In the genomic region with DNA sequence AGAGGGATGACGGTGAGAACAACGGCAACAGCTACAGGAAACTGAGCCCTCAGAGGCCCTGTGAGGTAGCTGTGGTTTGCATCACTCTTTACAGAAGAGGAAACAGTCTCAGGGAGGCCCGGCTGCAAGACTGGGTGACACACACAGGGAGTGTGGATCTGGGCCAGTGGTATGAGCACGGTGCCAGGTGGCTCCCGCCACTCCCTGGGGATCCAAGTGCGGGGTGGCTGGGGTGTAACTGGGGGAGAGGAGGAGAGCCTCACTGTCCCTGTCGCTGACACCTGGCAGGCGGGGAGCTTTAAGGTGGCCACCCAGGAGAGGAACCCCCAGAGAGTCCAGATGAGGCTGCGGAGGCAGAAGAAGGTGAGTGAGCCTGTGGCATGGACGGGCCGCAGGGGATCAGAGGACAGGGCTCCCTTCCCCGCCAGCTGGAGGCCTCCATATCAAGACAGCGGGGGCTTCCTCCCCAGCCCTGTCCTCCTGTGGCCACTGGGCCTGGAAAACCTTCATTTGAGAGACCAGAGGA, we compare ENCODE assay signal across 10 cellular contexts. TPM values are rescaled to one million over a fixed set of nuclear protein-coding genes. Genes with fewer than 3 reads are reported as not detected.
DNase-seq lines count a peak whose midpoint lies in the region; ATAC-seq and TF ChIP-seq lines count a peak whose summit lies in the region.
"Had no signal": no experiment of that assay in that cellular context is flagged by ENCODE, and none has a peak within 500 bp of the region (broad histone marks: within the 10 kb centered on the region; RNA-seq: fewer than 3 reads in every experiment).

No MANE protein-coding gene starts in this region.

- peaks cover 2 to 34% of the 10 kb centered on the region in 2 donors for H3K36me3 ChIP-seq in vagina

- peaks cover 19 to 34% (median 33%) of the 10 kb centered on the region in 3 donors for H3K36me3 Mint-ChIP-seq in naive thymus-derived CD8-positive, alpha-beta T cell

- no peaks in the 10 kb centered on the region for H3K27me3 ChIP-seq in vagina

- DNase-seq in AML-193 (lab: John Stamatoyannopoulos, UW) = peak; percentile 64 to 68
- peak; percentile 69 for DNase-seq in NAMALWA (ENCODE audit: low spot score)
- peak; percentile 51 for DNase-seq in activated T-helper 9 cell treated with anti-CD3 and anti-CD28 coated beads, Interleukin-2, amount 50 U/mL, for 16 hours (ENCODE audit: low read depth)
- peak; percentile 51 to 92 (median 82) for DNase-seq in naive thymus-derived CD8-positive, alpha-beta T cell
- no peak for DNase-seq in kidney glomerular epithelial cell (lab: John Stamatoyannopoulos, UW)
- no peak for DNase-seq in vagina (ENCODE audit: extremely low spot score in 2 of 2)
- no peak for DNase-seq in HK-2 (ENCODE audit: unreplicated experiment)

- H3K27ac ChIP-seq in vagina = no peak overlapping the region

- H3K4me1 ChIP-seq in vagina = no peaks in the 10 kb centered on the region

- POLR2A ChIA-PET in naive thymus-derived CD8-positive, alpha-beta T cell (lab: Charles Lee) = interaction anchor here (0.6 to 2.8 kb wide), 17 partner anchors 10 to 574 kb away, joined by 3 to 34 read pairs (median 4); a partner anchor contains a TSS

- no peak for TF ChIP-seq POLR2A in vagina (IDR thresholded peaks at IDR 0.05)

- intact Hi-C loops in vagina (cut with DNase I) = no loop called here

- peaks cover 26 to 74% (median 47%) of the 10 kb centered on the region in 4 donors for H3K4me1 Mint-ChIP-seq in naive thymus-derived CD8-positive, alpha-beta T cell

- no peak for TF ChIP-seq CTCF in vagina (IDR thresholded peaks at IDR 0.05)

- H3K9me3 ChIP-seq in vagina = no peaks in the 10 kb centered on the region

- no peak overlapping the region for H3K4me3 ChIP-seq in vagina

- peak overlapping the region; percentile 92 to 100 (median 99) for H3K4me3 Mint-ChIP-seq in naive thymus-derived CD8-positive, alpha-beta T cell

- no peaks in the 10 kb centered on the region for H3K27me3 Mint-ChIP-seq in naive thymus-derived CD8-positive, alpha-beta T cell

- ATAC-seq in GM21367 (IDR thresholded peaks at IDR 0.05; ENCODE audit: unreplicated experiment) = peak; percentile 74
- peak; percentile 99 for ATAC-seq in naive thymus-derived CD8-positive, alpha-beta T cell

- H3K9me3 Mint-ChIP-seq in naive thymus-derived CD8-positive, alpha-beta T cell = peaks cover 0 to 21% (median 4%) of the 10 kb centered on the region in 9 donors

- H3K27ac Mint-ChIP-seq in naive thymus-derived CD8-positive, alpha-beta T cell = peak overlapping the region; percentile 100

RNA-seq across cellular contexts. Expression of a gene that starts 5.6 kb away (rescaled TPM):
- total RNA-seq in naive thymus-derived CD8-positive, alpha-beta T cell = 10 to 100 TPM; 12.3 to 15.2 TPM
- polyA plus RNA-seq in naive thymus-derived CD8-positive, alpha-beta T cell = 100 to 1,000 TPM in 2 of 3 donors, 10 to 100 TPM in 1; 90.7 to 115 (median 110) TPM
- total RNA-seq in vagina = not detected
- total RNA-seq: temporal lobe had no signal
- polyA plus RNA-seq: BJ had no signal

RNA-seq across cellular contexts. Expression of a gene that starts 54.5 kb away (rescaled TPM):
- 1 to 10 TPM; 6.9 to 7.0 TPM for total RNA-seq in naive thymus-derived CD8-positive, alpha-beta T cell
- under 1 TPM; 0.20 to 0.57 (median 0.47) TPM for polyA plus RNA-seq in naive thymus-derived CD8-positive, alpha-beta T cell
- total RNA-seq in vagina = 4.9 TPM

RNA-seq across cellular contexts. Expression of a gene that starts 57.8 kb away (rescaled TPM):
- 1 to 10 TPM; 1.8 to 3.3 TPM for total RNA-seq in naive thymus-derived CD8-positive, alpha-beta T cell
- polyA plus RNA-seq in naive thymus-derived CD8-positive, alpha-beta T cell = under 1 TPM in 2 of 3 donors, not detected in 1; 0.80 to 0.92 TPM
- not detected for total RNA-seq in vagina
- total RNA-seq: temporal lobe had no signal

Comparison
In these comparisons a context has a peak if more than half of its experiments do, and no peak if none do; other contexts are left out.
1. DNase-seq: peak in AML-193 (2 of 2), NAMALWA (single experiment), activated T-helper 9 cell treated with anti-CD3 and anti-CD28 coated beads, Interleukin-2, amount 50 U/mL, for 16 hours (single experiment) and naive thymus-derived CD8-positive, alpha-beta T cell (10 of 10); none in kidney glomerular epithelial cell (single experiment), vagina (0 of 2) and HK-2 (single experiment).
2. RNA of a gene that starts 5.6 kb away (total RNA-seq): 12.3 to 15.2 TPM in naive thymus-derived CD8-positive, alpha-beta T cell; not detected in vagina (single experiment); every median in the first group is over 10 times any median in the second.